Comparison of ENCODE assay signal across 6 cellular contexts in genomic region chr5:14134771-14135170, GRCh38.
"Had no signal": no experiment of that assay in that cellular context is flagged by ENCODE, and none has a peak within 500 bp of the region (broad histone marks: within the 10 kb centered on the region; RNA-seq: fewer than 3 reads in every experiment).

No MANE protein-coding gene starts in this region.

- ATAC-seq: GM23338 had no signal

- H2AFZ ChIP-seq: GM23338 had no signal

- H3K27ac ChIP-seq: HL-60 had no signal

- H3K4me2 ChIP-seq: GM23338 had no signal

- DNase-seq: H9, HCEC 1CT, HFFc6, KG1 had no signal

- H3K4me3 ChIP-seq: GM23338 had no signal
